Comparison of ENCODE assay signal across 14 cellular contexts in the genomic region with DNA sequence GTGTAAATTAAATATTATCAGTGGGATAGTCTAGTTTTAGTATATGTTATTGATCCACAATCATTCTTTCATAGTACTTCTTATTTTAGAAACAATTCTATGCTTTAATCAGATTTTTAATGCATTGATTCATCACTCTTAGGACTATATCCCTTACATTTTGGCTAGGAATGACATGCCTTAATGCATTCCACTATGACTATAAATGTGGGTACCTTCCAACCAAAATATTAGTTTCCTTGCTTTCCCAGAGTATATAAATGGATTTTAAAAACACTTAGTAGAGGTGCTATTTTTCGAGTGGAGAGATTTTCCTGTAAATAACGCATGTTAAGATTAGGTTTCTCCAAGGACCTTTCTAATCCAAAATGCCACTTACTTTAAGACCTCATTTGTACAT.
"Had no signal": no experiment of that assay in that cellular context is flagged by ENCODE, and none has a peak within 500 bp of the region (broad histone marks: within the 10 kb centered on the region; RNA-seq: fewer than 3 reads in every experiment).

No MANE protein-coding gene starts in this region.

- H3K9me3 ChIP-seq: thyroid gland had no signal

- H3K36me3 ChIP-seq: thyroid gland had no signal

- H2AFZ ChIP-seq: parathyroid adenoma had no signal

- H3K27ac ChIP-seq: parathyroid adenoma, thyroid gland had no signal

- H3K4me1 ChIP-seq: parathyroid adenoma had no signal

- H3K79me2 ChIP-seq: parathyroid adenoma had no signal

- DNase-seq: activated CD4-positive, alpha-beta T cell treated with anti-CD3 and anti-CD28 coated beads, Interleukin-2, amount 10 ng/mL, durations not matched to agents 24 days and 14 days; activated CD8-positive, alpha-beta T cell treated with anti-CD3 and anti-CD28 coated beads, Interleukin-2, amount 10 ng/mL, durations not matched to agents 7 days and 5 days; activated naive CD4-positive, alpha-beta T cell treated with Interleukin-2 at 50 U/mL for 16 hours; activated naive CD8-positive, alpha-beta T cell treated with anti-CD3 and anti-CD28 coated beads, Interleukin-2, amount 10 ng/mL, durations not matched to agents 7 days and 5 days; activated T-cell treated with anti-CD3 and anti-CD28 coated beads, Interleukin-2, amount 50 U/mL, for 24 hours; glutamatergic neuron; natural killer cell; stimulated activated naive B cell treated with anti-CD40 and anti-IgM and Interleukin-4, amounts not matched to agents 10 μg/mL and 1 μg/mL and 100 μg/mL, for 72 hours; T1000; thyroid gland had no signal

- H3K4me3 ChIP-seq: coronary artery, lung, thyroid gland had no signal

- H3K9ac ChIP-seq: parathyroid adenoma had no signal

- ATAC-seq: activated CD8-positive, alpha-beta T cell treated with anti-CD3 and anti-CD28 coated beads, Interleukin-2, amount 10 ng/mL, durations not matched to agents 7 days and 5 days; natural killer cell; sciatic nerve; stimulated activated naive B cell treated with anti-CD40 and anti-IgM and Interleukin-4, amounts not matched to agents 10 μg/mL and 1 μg/mL and 100 μg/mL, for 72 hours had no signal

- H3K27me3 ChIP-seq: thyroid gland had no signal
